Comparison of ENCODE assay signal across 16 cellular contexts in genomic region chr12:67428431-67428830, GRCh38.
"Had no signal": no experiment of that assay in that cellular context is flagged by ENCODE, and none has a peak within 500 bp of the region (broad histone marks: within the 10 kb centered on the region; RNA-seq: fewer than 3 reads in every experiment).

No MANE protein-coding gene starts in this region.

- H3K36me3 ChIP-seq: adrenal gland, cardiac muscle cell, left ventricle myocardium inferior, suprapubic skin, upper lobe of right lung had no signal

- H3K27me3 ChIP-seq: adrenal gland, cardiac muscle cell, suprapubic skin, upper lobe of right lung had no signal

- FAIRE-seq: endometrium had no signal

- H3K4me2 ChIP-seq: smooth muscle cell had no signal

- DNase-seq: activated CD4-positive, alpha-beta T cell treated with anti-CD3 and anti-CD28 coated beads, Interleukin-2, amount 50 U/mL, for 48 hours; activated CD8-positive, alpha-beta memory T cell treated with anti-CD3 and anti-CD28 coated beads, Interleukin-2, amount 10 ng/mL, durations not matched to agents 7 days and 5 days; activated T-cell treated with anti-CD3 and anti-CD28 coated beads, Interleukin-2, amount 50 U/mL, for 1 hour; adrenal gland; islet precursor cell; left ventricle myocardium inferior; right cardiac atrium; stimulated activated naive CD8-positive, alpha-beta T cell treated with anti-CD3 and anti-CD28 coated beads, Interleukin-15, Interleukin-2, amounts not matched to agents 100 U/mL and 50 U/mL, for 24 hours; T-helper 1 cell; upper lobe of right lung had no signal

- H3K4me3 ChIP-seq: adrenal gland, cardiac muscle cell, left ventricle myocardium inferior, smooth muscle cell, suprapubic skin, upper lobe of right lung had no signal

- H3K27ac ChIP-seq: adrenal gland, cardiac muscle cell, left ventricle myocardium inferior, suprapubic skin, upper lobe of right lung had no signal

- ATAC-seq: activated CD8-positive, alpha-beta memory T cell treated with anti-CD3 and anti-CD28 coated beads, Interleukin-2, amount 10 ng/mL, durations not matched to agents 7 days and 5 days; esophagus mucosa; natural killer cell treated with Interleukin-12 subunit alpha and Interleukin-12 subunit beta and Interleukin-15 and Interleukin-18, amount 100 ng/mL, for 72 hours; right cardiac atrium; stimulated activated naive CD8-positive, alpha-beta T cell treated with anti-CD3 and anti-CD28 coated beads, Interleukin-15, Interleukin-2, amounts not matched to agents 100 U/mL and 50 U/mL, for 24 hours; upper lobe of right lung had no signal

- H3K9me3 ChIP-seq: adrenal gland, left ventricle myocardium inferior, suprapubic skin, upper lobe of right lung had no signal
